24 cellular contexts compared by ENCODE assay signal in genomic region chr12:100364334-100364733, GRCh38. TPM values are rescaled to one million over a fixed set of nuclear protein-coding genes. Genes with fewer than 3 reads are reported as not detected.
"Had no signal": no experiment of that assay in that cellular context is flagged by ENCODE, and none has a peak within 500 bp of the region (broad histone marks: within the 10 kb centered on the region; RNA-seq: fewer than 3 reads in every experiment).

No MANE protein-coding gene starts in this region.

- H3K9me3 ChIP-seq: SJSA1 had no signal

- H3K36me3 ChIP-seq: SJSA1 had no signal

- H3K27me3 ChIP-seq: SJSA1 had no signal

- H3K36me3 Mint-ChIP-seq: IgD-negative memory B cell had no signal

- ATAC-seq: Right ventricle myocardium inferior had no signal

- H3K4me1 Mint-ChIP-seq: IgD-negative memory B cell had no signal

- DNase-seq: KBM-7, MV-4-11, NCI-H1048, NCI-H1105, NCI-H1417, NCI-H1436 treated with DMSO at 0.1 percent for 48 hours, NCI-H1694, NCI-H187 treated with DMSO at 0.1 percent for 48 hours, NCI-H2029 treated with DMSO at 0.1 percent for 48 hours, NCI-H2171 treated with DMSO at 0.1 percent for 48 hours, NCI-H345, NCI-H446 treated with DMSO at 0.1 percent for 48 hours, NCI-H510A treated with DMSO at 0.1 percent for 48 hours, NCI-H526, NCI-H774, SIG-M5 had no signal

- H3K4me3 ChIP-seq: SJSA1, SK-N-MC had no signal

- H3K27ac ChIP-seq: HL-60, SJSA1, SK-N-MC had no signal

RNA-seq across cellular contexts. Expression of gene SLC17A8, which starts 7.5 kb away (rescaled TPM):
- total RNA-seq: LHCN-M2, MCF 10A, Right ventricle myocardium inferior, RPMI7951, SJSA1 had no signal
- polyA plus RNA-seq: IgD-negative memory B cell had no signal
